Comparison of ENCODE assay signal across 33 cellular contexts in the genomic region with DNA sequence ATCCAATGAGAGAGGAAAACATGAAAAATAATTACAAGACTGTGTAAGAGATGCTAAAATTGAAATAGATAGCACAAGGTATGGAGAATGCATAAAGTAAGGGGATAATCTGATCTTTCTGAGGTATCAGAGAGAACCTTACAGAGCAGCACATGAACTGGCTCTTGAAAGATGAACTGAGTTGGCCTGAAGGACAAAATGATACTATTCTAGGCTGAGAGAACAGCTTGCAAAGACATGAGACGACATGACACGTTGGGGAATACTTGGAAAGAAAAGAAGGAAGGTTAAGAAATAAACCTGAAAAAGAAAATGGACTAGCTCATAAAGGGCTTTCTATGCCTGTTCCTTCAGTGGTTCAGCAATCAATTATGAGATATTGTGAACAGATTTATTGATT.
"Had no signal": no experiment of that assay in that cellular context is flagged by ENCODE, and none has a peak within 500 bp of the region (broad histone marks: within the 10 kb centered on the region; RNA-seq: fewer than 3 reads in every experiment).

No MANE protein-coding gene starts in this region.

- H3K79me2 ChIP-seq: hepatocyte had no signal

- H3K27me3 Mint-ChIP-seq: activated B cell treated with CpG ODN at 0.5 μM for 24 hours; activated CD8-positive, alpha-beta T cell treated with anti-CD3 and anti-CD28 coated beads for 36 hours; activated naive CD8-positive, alpha-beta T cell; activated T-helper 17 cell treated with anti-CD3 and anti-CD28 coated beads, Interleukin-2, amount 50 U/mL, for 72 hours; effector memory CD8-positive, alpha-beta T cell had no signal

- H2AFZ ChIP-seq: hepatocyte had no signal

- H3K4me3 ChIP-seq: adrenal gland, body of pancreas, esophagus muscularis mucosa, gastroesophageal sphincter, heart right ventricle, hepatocyte had no signal

- H3K4me1 Mint-ChIP-seq: activated B cell treated with CpG ODN at 0.5 μM for 24 hours; activated T-helper 17 cell treated with anti-CD3 and anti-CD28 coated beads, Interleukin-2, amount 50 U/mL, for 72 hours had no signal

- H3K27ac Mint-ChIP-seq: activated B cell treated with CpG ODN at 0.5 μM for 24 hours; activated CD8-positive, alpha-beta T cell treated with anti-CD3 and anti-CD28 coated beads for 36 hours; activated naive CD8-positive, alpha-beta T cell; activated T-helper 17 cell treated with anti-CD3 and anti-CD28 coated beads, Interleukin-2, amount 50 U/mL, for 72 hours; effector memory CD8-positive, alpha-beta T cell; T-helper 2 cell treated with Interferon-gamma antibody and Interleukin-4, amounts not matched to agents 5 μg/mL and 100 μg/mL, for 36 hours had no signal

- H3K9me3 ChIP-seq: body of pancreas, esophagus muscularis mucosa, gastroesophageal sphincter had no signal

- FAIRE-seq: colon had no signal

- H3K4me3 Mint-ChIP-seq: activated B cell treated with CpG ODN at 0.5 μM for 24 hours; activated CD8-positive, alpha-beta T cell treated with anti-CD3 and anti-CD28 coated beads for 36 hours; activated naive CD8-positive, alpha-beta T cell; activated T-cell treated with anti-CD3 and anti-CD28 coated beads, Interleukin-2, amount 50 U/mL, for 4 hours; activated T-helper 17 cell treated with anti-CD3 and anti-CD28 coated beads, Interleukin-2, amount 50 U/mL, for 72 hours; effector memory CD8-positive, alpha-beta T cell; T-helper 2 cell treated with Interferon-gamma antibody and Interleukin-4, amounts not matched to agents 5 μg/mL and 100 μg/mL, for 36 hours had no signal

- DNase-seq: activated B cell treated with CpG ODN at 0.5 μM for 24 hours; activated CD4-positive, alpha-beta T cell treated with anti-CD3 and anti-CD28 coated beads for 48 hours; activated CD4-positive, alpha-beta T cell treated with anti-CD3 and anti-CD28 coated beads, Interleukin-2, amount 50 U/mL, for 1 hour; activated CD4-positive, alpha-beta T cell treated with anti-CD3 and anti-CD28 coated beads, Interleukin-2, amount 50 U/mL, for 48 hours; activated CD8-positive, alpha-beta memory T cell treated with anti-CD3 and anti-CD28 coated beads for 24 hours; activated CD8-positive, alpha-beta T cell treated with anti-CD3 and anti-CD28 coated beads for 36 hours; activated effector memory CD4-positive, alpha-beta T cell treated with Interleukin-2 at 50 U/mL for 16 hours; activated gamma-delta T cell treated with Interleukin-2 at 50 U/mL for 16 hours; activated naive CD4-positive, alpha-beta T cell treated with anti-CD3 and anti-CD28 coated beads, Interleukin-2, amount 50 U/mL, for 16 hours; activated naive CD4-positive, alpha-beta T cell treated with Interleukin-2 at 50 U/mL for 16 hours; activated T-cell treated with anti-CD3 and anti-CD28 coated beads, Interleukin-2, amount 50 U/mL, for 4 hours; adrenal gland; amygdala; aorta; body of pancreas; caudate nucleus; cortex of kidney; dermis blood vessel endothelial cell; effector CD4-positive, alpha-beta T cell; effector memory CD8-positive, alpha-beta T cell; erythroblast; foreskin keratinocyte; heart right ventricle; T1000; WERI-Rb-1 had no signal

- H3K9me3 Mint-ChIP-seq: activated CD8-positive, alpha-beta T cell treated with anti-CD3 and anti-CD28 coated beads for 36 hours; activated T-cell treated with anti-CD3 and anti-CD28 coated beads, Interleukin-2, amount 50 U/mL, for 4 hours; activated T-helper 17 cell treated with anti-CD3 and anti-CD28 coated beads, Interleukin-2, amount 50 U/mL, for 72 hours; effector memory CD8-positive, alpha-beta T cell; T-helper 2 cell treated with Interferon-gamma antibody and Interleukin-4, amounts not matched to agents 5 μg/mL and 100 μg/mL, for 36 hours had no signal

- ATAC-seq: activated CD4-positive, CD25-positive, alpha-beta regulatory T cell treated with anti-CD3 and anti-CD28 coated beads, Interleukin-2, amount 50 U/mL, for 24 hours; activated CD8-positive, alpha-beta T cell treated with anti-CD3 and anti-CD28 coated beads for 36 hours; activated T-cell treated with anti-CD3 and anti-CD28 coated beads, Interleukin-2, amount 50 U/mL, for 4 hours; activated T-helper 17 cell treated with anti-CD3 and anti-CD28 coated beads, Interleukin-2, amount 50 U/mL, for 72 hours; body of pancreas; effector memory CD8-positive, alpha-beta T cell; foreskin keratinocyte; gastroesophageal sphincter; heart right ventricle had no signal

- H3K4me2 ChIP-seq: hepatocyte had no signal

- H3K27ac ChIP-seq: adrenal gland, body of pancreas, esophagus muscularis mucosa, foreskin keratinocyte, gastroesophageal sphincter, heart right ventricle, hepatocyte, WERI-Rb-1 had no signal

- H3K27me3 ChIP-seq: adrenal gland, esophagus muscularis mucosa, foreskin keratinocyte, gastroesophageal sphincter, heart right ventricle, hepatocyte had no signal

- H3K36me3 ChIP-seq: adrenal gland had no signal

- H3K4me1 ChIP-seq: body of pancreas, esophagus muscularis mucosa, foreskin keratinocyte, gastroesophageal sphincter had no signal
